Comparison of ENCODE assay signal across 11 cellular contexts in the genomic region with DNA sequence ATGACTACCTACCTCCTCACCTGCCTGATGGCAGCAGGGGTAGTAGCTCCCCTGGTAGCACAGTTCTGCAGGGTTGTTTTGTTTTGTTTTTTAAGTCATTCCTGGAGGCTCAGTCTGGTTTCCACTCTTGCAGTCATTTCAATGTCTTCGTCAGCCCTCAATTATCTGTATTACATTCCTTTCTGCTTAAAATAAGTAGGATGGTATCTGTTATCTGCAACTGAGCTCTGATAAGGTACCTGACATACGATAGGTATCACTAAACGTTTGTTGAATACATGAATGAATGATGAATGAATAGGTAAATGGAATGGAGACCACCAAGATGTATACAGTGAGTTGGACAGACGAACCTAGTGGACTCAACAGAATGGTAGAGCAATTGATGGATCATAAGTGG. TPM values are rescaled to one million over a fixed set of nuclear protein-coding genes. Genes with fewer than 3 reads are reported as not detected.
"Had no signal": no experiment of that assay in that cellular context is flagged by ENCODE, and none has a peak within 500 bp of the region (broad histone marks: within the 10 kb centered on the region; RNA-seq: fewer than 3 reads in every experiment).

No MANE protein-coding gene starts in this region.

- ATAC-seq: GM23338, HCT116 had no signal

- FAIRE-seq: HTR-8/SVneo, K562 had no signal

- H3K9me3 Mint-ChIP-seq: GM23338, HFFc6 had no signal

- DNase-seq: H7, HFFc6, IMR-90, KG1 had no signal

- H2AFZ ChIP-seq: GM23338 had no signal

- H3K4me3 Mint-ChIP-seq: GM23338, HFFc6 had no signal

- H3K9me3 ChIP-seq: HAP-1 had no signal

- H3K36me3 ChIP-seq: HAP-1 had no signal

- H3K4me3 ChIP-seq: GM23338, HAP-1, K562 had no signal

- H3K27ac Mint-ChIP-seq: GM23338, HFFc6 had no signal

- H3K4me2 ChIP-seq: GM23338 had no signal

RNA-seq across cellular contexts. Expression of gene CLPSL2, which starts 7.2 kb away (rescaled TPM):
- total RNA-seq: HFFc6, HT-29, IMR-90, K562 had no signal
- polyA plus RNA-seq: IMR-90, K562 had no signal

RNA-seq across cellular contexts. Expression of gene CLPSL1, which starts 11.6 kb away (rescaled TPM):
- total RNA-seq: GM23338, H4, H7, HFFc6, HT-29, IMR-90, K562 had no signal
- polyA plus RNA-seq: GM23338, IMR-90, K562 had no signal

RNA-seq across cellular contexts. Expression of gene CLPS, which starts 27.9 kb away (rescaled TPM):
- total RNA-seq: GM23338, H4, H7, HFFc6, HT-29, IMR-90 had no signal
- polyA plus RNA-seq: GM23338, IMR-90, K562 had no signal

RNA-seq across cellular contexts. Expression of gene ARMC12, which starts 32.4 kb away (rescaled TPM):
- total RNA-seq: HT-29 had no signal

RNA-seq across cellular contexts. Expression of gene LHFPL5, which starts 35.9 kb away (rescaled TPM):
- total RNA-seq: GM23338, H4, H7, HFFc6, IMR-90, K562 had no signal
- polyA plus RNA-seq: GM23338, IMR-90, K562 had no signal
